In the genomic region with DNA sequence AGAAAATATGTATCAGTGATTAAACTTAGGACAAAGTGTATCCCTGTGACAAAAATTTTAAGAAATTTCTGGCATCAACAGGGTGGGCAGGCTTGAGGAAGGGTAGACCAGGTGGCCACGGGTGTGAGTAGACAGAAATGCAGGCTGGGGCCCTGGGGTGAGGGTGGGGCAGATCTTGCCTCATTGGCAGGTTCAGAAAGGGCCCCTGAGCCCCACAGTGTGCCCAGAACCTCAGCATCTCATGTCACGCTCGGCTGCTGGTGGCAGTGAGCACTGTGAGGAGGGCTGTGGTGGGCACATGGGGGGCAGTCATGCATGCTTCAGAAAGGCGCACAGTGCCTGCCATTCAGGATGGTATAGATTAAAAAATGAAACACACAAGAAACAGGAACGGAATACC, we compare ENCODE assay signal across 31 cellular contexts. TPM values are rescaled to one million over a fixed set of nuclear protein-coding genes. Genes with fewer than 3 reads are reported as not detected.
"Had no signal": no experiment of that assay in that cellular context is flagged by ENCODE, and none has a peak within 500 bp of the region (broad histone marks: within the 10 kb centered on the region; RNA-seq: fewer than 3 reads in every experiment).

No MANE protein-coding gene starts in this region.

- H3K27me3 ChIP-seq: gastrocnemius medialis, heart right ventricle had no signal

- H3K27ac ChIP-seq: coronary artery, dorsolateral prefrontal cortex, epithelial cell of prostate, esophagus squamous epithelium, gastrocnemius medialis, heart right ventricle, left lung, lower lobe of right lung had no signal

- DNase-seq: dermis blood vessel endothelial cell; dorsolateral prefrontal cortex; effector CD4-positive, alpha-beta T cell; effector memory CD4-positive, alpha-beta T cell; erythroblast; esophagus squamous epithelium; foreskin fibroblast; foreskin melanocyte; gastrocnemius medialis; glutamatergic neuron; head of caudate nucleus; heart right ventricle; hypothalamus; immature natural killer cell; islet precursor cell; kidney; kidney glomerular epithelial cell; left colon; left lung; left ventricle myocardium superior; lower lobe of right lung; mesenchymal stem cell; midbrain had no signal

- H3K4me3 ChIP-seq: coronary artery, dorsolateral prefrontal cortex, esophagus squamous epithelium, gastrocnemius medialis, heart right ventricle, left lung, lower lobe of right lung had no signal

- H3K36me3 ChIP-seq: esophagus squamous epithelium, gastrocnemius medialis, heart right ventricle, left lung, lower lobe of right lung had no signal

- H3K27ac Mint-ChIP-seq: immature natural killer cell had no signal

- H3K4me1 ChIP-seq: esophagus squamous epithelium, gastrocnemius medialis, heart right ventricle, left lung, lower lobe of right lung had no signal

- H3K9me3 ChIP-seq: lower lobe of right lung had no signal

- H3K4me3 Mint-ChIP-seq: immature natural killer cell had no signal

- H3K4me1 Mint-ChIP-seq: immature natural killer cell had no signal

- H3K36me3 Mint-ChIP-seq: immature natural killer cell had no signal

- ATAC-seq: esophagus mucosa, gastrocnemius medialis, heart right ventricle, left colon, left lung, left ventricle myocardium superior, lower lobe of right lung had no signal

RNA-seq across cellular contexts. Expression of gene ASB18, which starts 7.6 kb away (rescaled TPM):
- total RNA-seq: dermis blood vessel endothelial cell, esophagus mucosa, esophagus squamous epithelium, glomerular endothelial cell, kidney, left colon, left lung, lower leg skin, lower lobe of right lung, lung microvascular endothelial cell, mononuclear cell, mucosa of gallbladder had no signal
- polyA plus RNA-seq: immature natural killer cell had no signal
